ENCODE assay signal across 35 cellular contexts in the genomic region with DNA sequence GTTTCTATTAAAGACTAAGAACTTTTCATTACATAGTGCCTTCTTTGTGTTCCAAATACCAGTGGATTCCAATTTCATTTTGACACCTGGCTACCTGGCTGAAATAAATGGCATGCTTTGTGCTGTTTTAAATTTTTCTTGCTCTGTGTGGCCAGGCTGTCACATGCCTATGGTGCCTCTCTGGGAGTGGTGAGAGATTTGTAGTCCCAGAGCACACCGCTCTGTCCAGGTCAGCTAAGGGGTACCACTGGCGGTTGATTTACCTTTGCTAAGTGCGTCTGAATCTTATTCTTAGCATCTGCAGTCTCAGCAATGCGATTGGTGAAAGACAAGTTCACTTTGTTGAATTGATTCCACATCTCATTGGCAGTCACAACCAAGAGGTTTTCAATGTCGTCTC. TPM values are rescaled to one million over a fixed set of nuclear protein-coding genes. Genes with fewer than 3 reads are reported as not detected.
"Had no signal": no experiment of that assay in that cellular context is flagged by ENCODE, and none has a peak within 500 bp of the region (broad histone marks: within the 10 kb centered on the region; RNA-seq: fewer than 3 reads in every experiment).

No MANE protein-coding gene starts in this region.

- H3K36me3 ChIP-seq: adrenal gland, cardiac muscle cell had no signal

- H3K4me1 ChIP-seq: adrenal gland had no signal

- ATAC-seq: activated CD8-positive, alpha-beta T cell treated with anti-CD3 and anti-CD28 coated beads for 36 hours; activated naive CD4-positive, alpha-beta T cell treated with anti-CD3 and anti-CD28 coated beads, Interleukin-2, amount 50 U/mL, for 72 hours; activated T-cell treated with anti-CD3 and anti-CD28 coated beads, Interleukin-2, amount 50 U/mL, for 4 hours; activated T-cell treated with anti-CD3 and anti-CD28 coated beads, Interleukin-2, amount 50 U/mL, for 72 hours; activated T-helper 17 cell treated with anti-CD3 and anti-CD28 coated beads, Interleukin-2, amount 50 U/mL, for 72 hours had no signal

- H3K27ac ChIP-seq: adrenal gland, cardiac muscle cell, VCaP had no signal

- H3K27me3 ChIP-seq: adrenal gland, cardiac muscle cell had no signal

- H3K4me3 ChIP-seq: adrenal gland, cardiac muscle cell had no signal

- DNase-seq: activated B cell treated with CpG ODN at 0.5 μM for 24 hours; activated CD4-positive, alpha-beta memory T cell treated with anti-CD3 and anti-CD28 coated beads for 36 hours; activated CD4-positive, alpha-beta T cell treated with anti-CD3 and anti-CD28 coated beads for 4 hours; activated CD4-positive, alpha-beta T cell treated with anti-CD3 and anti-CD28 coated beads, Interleukin-2, amount 10 ng/mL, durations not matched to agents 24 days and 14 days; activated CD4-positive, alpha-beta T cell treated with anti-CD3 and anti-CD28 coated beads, Interleukin-2, amount 50 U/mL, for 1 hour; activated CD4-positive, alpha-beta T cell treated with anti-CD3 and anti-CD28 coated beads, Interleukin-2, amount 50 U/mL, for 4 hours; activated CD4-positive, CD25-positive, alpha-beta regulatory T cell treated with anti-CD3 and anti-CD28 coated beads, Interleukin-2, amount 50 U/mL, for 72 hours; activated CD8-positive, alpha-beta memory T cell treated with anti-CD3 and anti-CD28 coated beads, Interleukin-2, amount 50 U/mL, for 4 hours; activated CD8-positive, alpha-beta T cell treated with anti-CD3 and anti-CD28 coated beads for 36 hours; activated effector memory CD4-positive, alpha-beta T cell treated with anti-CD3 and anti-CD28 coated beads, Interleukin-2, amount 50 U/mL, for 16 hours; activated gamma-delta T cell treated with Interleukin-2 at 50 U/mL for 16 hours; activated naive CD4-positive, alpha-beta T cell; activated naive CD4-positive, alpha-beta T cell treated with anti-CD3 and anti-CD28 coated beads for 36 hours; activated naive CD4-positive, alpha-beta T cell treated with anti-CD3 and anti-CD28 coated beads, Interleukin-2, amount 50 U/mL, for 16 hours; activated naive CD8-positive, alpha-beta T cell treated with anti-CD3 and anti-CD28 coated beads for 36 hours; activated T-cell treated with anti-CD3 and anti-CD28 coated beads for 4 hours; activated T-cell treated with anti-CD3 and anti-CD28 coated beads, Interleukin-2, amount 50 U/mL, for 1 hour; activated T-cell treated with anti-CD3 and anti-CD28 coated beads, Interleukin-2, amount 50 U/mL, for 4 hours; activated T-cell treated with anti-CD3 and anti-CD28 coated beads, Interleukin-2, amount 50 U/mL, for 72 hours; adrenal gland; amniotic stem cell; aorta; caudate nucleus; SW 1271; T-helper 1 cell; T-helper 2 cell; T-helper 9 cell had no signal

- H3K9me3 ChIP-seq: adrenal gland had no signal

RNA-seq across cellular contexts. Expression of a gene that starts 29.4 kb away (rescaled TPM):
- total RNA-seq: activated B cell treated with CpG ODN at 0.5 μM for 24 hours; activated CD4-positive, alpha-beta T cell treated with anti-CD3 and anti-CD28 coated beads, Interleukin-2, amount 10 ng/mL, durations not matched to agents 24 days and 14 days; activated CD8-positive, alpha-beta memory T cell treated with anti-CD3 and anti-CD28 coated beads for 36 hours; activated CD8-positive, alpha-beta T cell treated with anti-CD3 and anti-CD28 coated beads for 36 hours; activated naive CD4-positive, alpha-beta T cell treated with anti-CD3 and anti-CD28 coated beads for 36 hours; activated naive CD4-positive, alpha-beta T cell treated with anti-CD3 and anti-CD28 coated beads, Interleukin-2, amount 50 U/mL, for 72 hours; activated naive CD8-positive, alpha-beta T cell treated with anti-CD3 and anti-CD28 coated beads for 36 hours; activated T-helper 1 cell treated with anti-CD3 and anti-CD28 coated beads, Interleukin-12 subunit alpha, Interleukin-12 subunit beta, Interleukin-2, Interleukin-4 antibody, amounts not matched to agents 30 ng/mL and 10 ng/mL and 1 ng/mL, durations not matched to agents 14 hours and 24 hours and 36 hours; astrocyte; bronchial epithelial cell had no signal
- polyA plus RNA-seq: cardiac muscle cell had no signal

RNA-seq across cellular contexts. Expression of a gene that starts 46.9 kb away (rescaled TPM):
- total RNA-seq: activated B cell treated with CpG ODN at 0.5 μM for 24 hours; activated CD4-positive, alpha-beta memory T cell treated with anti-CD3 and anti-CD28 coated beads for 36 hours; activated T-cell treated with anti-CD3 and anti-CD28 coated beads, Interleukin-2, amount 50 U/mL, for 72 hours; activated T-helper 17 cell treated with anti-CD3 and anti-CD28 coated beads, Interleukin-2, amount 50 U/mL, for 72 hours had no signal
